ENCODE assay signal across 17 cellular contexts in the genomic region with DNA sequence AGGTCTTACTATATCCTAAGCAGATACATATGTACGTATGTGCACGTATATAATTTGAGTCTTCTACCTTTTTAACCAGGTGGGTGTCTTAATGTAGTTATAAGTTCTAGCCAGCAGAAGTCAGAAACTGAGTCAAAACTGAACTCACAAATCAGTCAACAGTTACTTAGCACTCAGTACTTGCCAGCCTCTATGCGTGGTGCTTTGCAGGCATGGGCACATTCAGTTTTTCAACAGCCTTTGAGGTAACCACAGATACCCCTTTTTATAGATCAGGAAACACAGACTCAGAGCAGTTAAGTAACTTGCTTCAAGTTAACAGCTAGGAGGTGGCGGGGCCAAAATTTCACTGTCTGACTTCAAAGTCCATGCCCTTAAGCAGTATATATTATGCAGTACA.
DNase-seq lines count a peak whose midpoint lies in the region; ATAC-seq, FAIRE-seq and TF ChIP-seq lines count a peak whose summit lies in the region.
"Had no signal": no experiment of that assay in that cellular context is flagged by ENCODE, and none has a peak within 500 bp of the region (broad histone marks: within the 10 kb centered on the region; RNA-seq: fewer than 3 reads in every experiment).

No MANE protein-coding gene starts in this region.

- H3K36me3 ChIP-seq in trophoblast cell (ENCODE audit: control insufficient read depth in 1 of 2, insufficient read depth in 2 of 2, low read length in 2 of 2) = no peaks in the 10 kb centered on the region
- H3K36me3 ChIP-seq: left lung had no signal

- H2BK120ac ChIP-seq in trophoblast cell (ENCODE audit: insufficient read depth, low read length, poor library complexity) = no peak overlapping the region

- no peak overlapping the region for H3K27ac ChIP-seq in trophoblast cell (ENCODE audit: low read depth, low read length)
- H3K27ac ChIP-seq: left lung, RWPE1 had no signal

- H3K4ac ChIP-seq in trophoblast cell (ENCODE audit: low read depth, low read length) = no peak overlapping the region

- peak; percentile 78 for FAIRE-seq in GM12891 (lab: Jason Lieb, UNC)
- FAIRE-seq: HepG2 had no signal

- no peak overlapping the region for H4K8ac ChIP-seq in trophoblast cell (ENCODE audit: low read depth, low read length)

- H3K9ac ChIP-seq in trophoblast cell (ENCODE audit: low read length) = no peak overlapping the region

- no peak overlapping the region for H3K4me3 ChIP-seq in trophoblast cell (ENCODE audit: low read depth, low read length)
- H3K4me3 ChIP-seq: left lung had no signal

- H3K18ac ChIP-seq in trophoblast cell (ENCODE audit: low read length) = no peak overlapping the region

- no peak overlapping the region for H4K91ac ChIP-seq in trophoblast cell (ENCODE audit: low read depth, low read length)

- no peaks in the 10 kb centered on the region for H3K27me3 ChIP-seq in trophoblast cell (ENCODE audit: insufficient read depth, low read length)
- H3K27me3 ChIP-seq: left lung had no signal

- H3K79me2 ChIP-seq in trophoblast cell (ENCODE audit: control insufficient read depth, insufficient read depth, low read length, poor library complexity) = no peaks in the 10 kb centered on the region

- H3K14ac ChIP-seq in trophoblast cell (ENCODE audit: low read length) = no peak overlapping the region

- no peak overlapping the region for H2AFZ ChIP-seq in trophoblast cell (ENCODE audit: insufficient read depth, low read length, poor library complexity)

- H3K23ac ChIP-seq in trophoblast cell (ENCODE audit: low read length) = no peak overlapping the region

- H2BK12ac ChIP-seq in trophoblast cell (ENCODE audit: low read length) = no peak overlapping the region

- H4K12ac ChIP-seq in trophoblast cell (ENCODE audit: low read depth, low read length) = no peak overlapping the region

- no CpG with 5 or more reads among the region's 4 CpGs for WGBS in trophoblast cell (ENCODE audit: extremely low coverage, insufficient coverage, insufficient read length)

- TF ChIP-seq POLR2A in GM12891 (IDR thresholded peaks at IDR 0.05; ENCODE audit: low read depth, low read length) = no peak

- ATAC-seq in GM18867 (IDR thresholded peaks at IDR 0.05; ENCODE audit: unreplicated experiment) = peak; percentile 79
- peak; percentile 67 for ATAC-seq in GM21786 (IDR thresholded peaks at IDR 0.05; ENCODE audit: unreplicated experiment)
- ATAC-seq in HG03432 (IDR thresholded peaks at IDR 0.05; ENCODE audit: unreplicated experiment) = peak; percentile 83
- ATAC-seq: activated naive CD8-positive, alpha-beta T cell treated with anti-CD3 and anti-CD28 coated beads, Interleukin-2, amount 50 U/mL, for 24 hours; HepG2; left lung; naive thymus-derived CD8-positive, alpha-beta T cell; right cardiac atrium had no signal

- H3K4me1 ChIP-seq in trophoblast cell (ENCODE audit: control insufficient read depth in 1 of 2, insufficient read depth in 2 of 2, low read length in 2 of 2) = no peaks in the 10 kb centered on the region
- H3K4me1 ChIP-seq: left lung had no signal

- H3K79me1 ChIP-seq in trophoblast cell (ENCODE audit: low read length) = peaks cover 1% of the 10 kb centered on the region

- no peak overlapping the region for H2BK5ac ChIP-seq in trophoblast cell (ENCODE audit: low read depth, low read length, poor library complexity)

- H3K4me2 ChIP-seq in trophoblast cell (ENCODE audit: low read length) = no peak overlapping the region

- no peak overlapping the region for H2AK5ac ChIP-seq in trophoblast cell (ENCODE audit: low read length)

- DNase-seq in GM12891 (ENCODE audit: insufficient read length, low spot score) (no peak), NCI-H446 (lab: John Stamatoyannopoulos, UW) (no peak), dermis blood vessel endothelial cell (no peak), NCI-H226 (no peak), trophoblast cell (no peak)
- DNase-seq: activated CD8-positive, alpha-beta memory T cell treated with anti-CD3 and anti-CD28 coated beads for 24 hours; activated naive CD8-positive, alpha-beta T cell treated with anti-CD3 and anti-CD28 coated beads, Interleukin-2, amount 50 U/mL, for 24 hours; erythroblast; left lung; NCI-H1092; right cardiac atrium had no signal

- H3K9me3 ChIP-seq in trophoblast cell (ENCODE audit: insufficient read depth, low read depth, low read length) = no peaks in the 10 kb centered on the region
- H3K9me3 ChIP-seq: left lung had no signal

TF ChIP-seq in GM12891, 5 proteins besides CTCF, POLR2A, EP300 and RAD21:
- TF ChIP-seq POU2F2 (IDR thresholded peaks at IDR 0.05; ENCODE audit: low read depth, low read length) (no peak), PAX5 (IDR thresholded peaks at IDR 0.05; ENCODE audit: insufficient read depth, low read length, severe bottlenecking) (no peak), TAF1 (IDR thresholded peaks at IDR 0.05; ENCODE audit: low read depth, low read length) (no peak), SPI1 (IDR thresholded peaks at IDR 0.05; ENCODE audit: low read depth, low read length) (no peak), POLR2AphosphoS5 (IDR thresholded peaks at IDR 0.05; ENCODE audit: low read depth, low read length) (no peak)
TF ChIP-seq in GM12891: peak in this region for 0.
